In the genomic region with DNA sequence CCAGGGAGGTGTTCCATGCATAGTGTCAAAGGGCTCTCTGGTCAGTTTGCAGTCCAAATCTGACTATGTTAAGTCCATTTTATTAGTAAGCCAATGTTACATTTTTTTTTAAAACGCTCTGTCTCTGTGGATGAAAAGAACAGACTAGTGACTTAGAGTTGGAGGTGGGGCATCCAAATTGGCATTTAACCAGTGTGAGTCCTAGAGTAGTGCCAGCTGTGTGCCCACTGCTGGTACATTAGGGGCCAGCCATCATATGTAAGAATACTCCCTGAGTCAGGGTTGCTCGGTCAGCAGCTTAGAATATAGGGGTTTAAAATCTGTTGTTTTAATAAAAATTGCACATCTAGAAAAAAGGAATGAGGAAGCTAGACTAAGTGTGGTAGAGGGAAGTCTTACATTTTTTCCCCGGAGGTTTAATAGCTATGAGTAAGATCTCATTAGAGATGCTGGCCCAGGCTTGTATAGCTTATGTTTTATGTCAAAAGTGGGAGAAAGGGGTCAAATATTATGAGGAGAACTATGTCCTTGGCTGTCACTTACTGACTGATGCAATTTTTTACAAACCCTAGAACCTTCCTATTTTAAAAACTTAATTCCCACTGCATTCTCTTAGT, we compare ENCODE assay signal across 18 cellular contexts.
DNase-seq lines count a peak whose midpoint lies in the region; ATAC-seq and TF ChIP-seq lines count a peak whose summit lies in the region.
"Had no signal": no experiment of that assay in that cellular context is flagged by ENCODE, and none has a peak within 500 bp of the region (broad histone marks: within the 10 kb centered on the region; RNA-seq: fewer than 3 reads in every experiment).

No MANE protein-coding gene starts in this region.

- peaks cover 24% of the 10 kb centered on the region for H3K36me3 ChIP-seq in osteoblast (ENCODE audit: insufficient read depth, low read length)

- DNase-seq in ELR (ENCODE audit: low read depth) (peak; percentile 16), LHCN-M2 (ENCODE audit: low read depth) (peak; percentile 56), chondrocyte (ENCODE audit: low spot score) (no peak), osteoblast (ENCODE audit: insufficient read length, low spot score, missing footprints) (peak; percentile 93), GM20000 (ENCODE audit: low spot score) (no peak), caudate nucleus (lab: John Stamatoyannopoulos, UW) (no peak)
- DNase-seq in activated CD4-positive, alpha-beta T cell treated with anti-CD3 and anti-CD28 coated beads, Interleukin-2, amount 50 U/mL, for 4 hours, result no peak
- DNase-seq: activated CD8-positive, alpha-beta memory T cell treated with anti-CD3 and anti-CD28 coated beads, Interleukin-2, amount 50 U/mL, for 4 hours; CD8-positive, alpha-beta T cell; hippocampal formation; NCI-H2107; NK-92 treated with Interleukin-12 subunit alpha and Interleukin-12 subunit beta, amount 100 ng/mL, for 24 hours; stimulated activated CD4-positive, alpha-beta T cell treated with anti-CD3 and anti-CD28 coated beads, Interleukin-4, amount 100 ng/mL, for 4 hours had no signal

- H3K9me3 Mint-ChIP-seq in chondrocyte (ENCODE audit: low read depth), result peaks cover 10% of the 10 kb centered on the region
- H3K9me3 Mint-ChIP-seq: natural killer cell treated with Interleukin-12 subunit alpha and Interleukin-12 subunit beta and Interleukin-15 and Interleukin-18, amount 100 ng/mL, for 72 hours had no signal

- H3K27me3 ChIP-seq in osteoblast (ENCODE audit: insufficient read depth, low read length), result no peaks in the 10 kb centered on the region
- H3K27me3 ChIP-seq: right atrium auricular region had no signal

- H3K4me3 Mint-ChIP-seq in chondrocyte (ENCODE audit: unreplicated experiment), result no peak overlapping the region
- H3K4me3 Mint-ChIP-seq: CD8-positive, alpha-beta T cell; natural killer cell treated with Interleukin-12 subunit alpha and Interleukin-12 subunit beta and Interleukin-15 and Interleukin-18, amount 100 ng/mL, for 72 hours; stimulated activated effector memory CD8-positive, alpha-beta T cell treated with anti-CD3 and anti-CD28 coated beads, Interleukin-12 subunit alpha, Interleukin-12 subunit beta, amount 100 ng/mL, for 72 hours had no signal

- peaks cover 32% of the 10 kb centered on the region for H3K36me3 Mint-ChIP-seq in chondrocyte (ENCODE audit: low read depth)

- no peak for ATAC-seq in GM18870 (IDR thresholded peaks at IDR 0.05; ENCODE audit: unreplicated experiment)
- ATAC-seq: activated naive CD4-positive, alpha-beta T cell treated with anti-CD3 and anti-CD28 coated beads, Interleukin-2, amount 50 U/mL, for 72 hours; CD8-positive, alpha-beta T cell; natural killer cell treated with Interleukin-12 subunit alpha and Interleukin-12 subunit beta and Interleukin-15 and Interleukin-18, amount 100 ng/mL, for 72 hours; stimulated activated effector memory CD8-positive, alpha-beta T cell treated with anti-CD3 and anti-CD28 coated beads, Interleukin-12 subunit alpha, Interleukin-12 subunit beta, amount 100 ng/mL, for 72 hours had no signal

- peak overlapping the region; percentile 85 for H3K27ac Mint-ChIP-seq in chondrocyte (ENCODE audit: unreplicated experiment)
- H3K27ac Mint-ChIP-seq: activated naive CD4-positive, alpha-beta T cell treated with anti-CD3 and anti-CD28 coated beads, Interleukin-2, amount 50 U/mL, for 72 hours; CD8-positive, alpha-beta T cell; natural killer cell treated with Interleukin-12 subunit alpha and Interleukin-12 subunit beta and Interleukin-15 and Interleukin-18, amount 100 ng/mL, for 72 hours; stimulated activated effector memory CD8-positive, alpha-beta T cell treated with anti-CD3 and anti-CD28 coated beads, Interleukin-12 subunit alpha, Interleukin-12 subunit beta, amount 100 ng/mL, for 72 hours had no signal

- H3K27me3 Mint-ChIP-seq in chondrocyte (ENCODE audit: low read depth), result no peaks in the 10 kb centered on the region
- H3K27me3 Mint-ChIP-seq: natural killer cell treated with Interleukin-12 subunit alpha and Interleukin-12 subunit beta and Interleukin-15 and Interleukin-18, amount 100 ng/mL, for 72 hours had no signal

- H3K79me2 ChIP-seq in osteoblast (ENCODE audit: insufficient read depth, low read length), result no peaks in the 10 kb centered on the region

- H3K4me2 ChIP-seq in osteoblast (ENCODE audit: insufficient read depth, low read length), result peak overlapping the region; percentile 26

- H3K27ac ChIP-seq in osteoblast (ENCODE audit: low read depth, low read length), result peak overlapping the region; percentile 45
- no peak overlapping the region for H3K27ac ChIP-seq in caudate nucleus (ENCODE audit: low read depth, low read length)
- H3K27ac ChIP-seq: right atrium auricular region had no signal

- peaks cover 41% of the 10 kb centered on the region for H3K4me1 Mint-ChIP-seq in chondrocyte (ENCODE audit: low read depth)
- H3K4me1 Mint-ChIP-seq: stimulated activated effector memory CD8-positive, alpha-beta T cell treated with anti-CD3 and anti-CD28 coated beads, Interleukin-12 subunit alpha, Interleukin-12 subunit beta, amount 100 ng/mL, for 72 hours had no signal

- peaks cover 12% of the 10 kb centered on the region for H3K4me1 ChIP-seq in osteoblast (ENCODE audit: insufficient read depth, low read length)
- H3K4me1 ChIP-seq: right atrium auricular region had no signal

- no peaks in the 10 kb centered on the region for H3K9me3 ChIP-seq in osteoblast (ENCODE audit: low read depth, low read length)

- H3K4me3 ChIP-seq in osteoblast (ENCODE audit: insufficient read depth, low read length), result no peak overlapping the region
- H3K4me3 ChIP-seq: right atrium auricular region had no signal

- H4K20me1 ChIP-seq in osteoblast (ENCODE audit: insufficient read depth, low read length), result no peaks in the 10 kb centered on the region

- TF ChIP-seq CTCF in chondrocyte (IDR thresholded peaks at IDR 0.05) (peak; percentile 32), osteoblast (IDR thresholded peaks at IDR 0.05; ENCODE audit: extremely low read depth, low read depth, low read length) (no peak), GM20000 (IDR thresholded peaks at IDR 0.05; ENCODE audit: extremely low read depth, missing control alignments) (no peak)

- no peak overlapping the region for H2AFZ ChIP-seq in osteoblast (ENCODE audit: low read length)

Comparison
In these comparisons a context has a peak if more than half of its experiments do, and no peak if none do; other contexts are left out.
1. DNase-seq: peak in ELR (single experiment), LHCN-M2 (single experiment) and osteoblast (single experiment); none in chondrocyte (single experiment), GM20000 (single experiment), caudate nucleus (0 of 61) and activated CD4-positive, alpha-beta T cell treated with anti-CD3 and anti-CD28 coated beads, Interleukin-2, amount 50 U/mL, for 4 hours (0 of 2).